ENCODE assay signal across 8 cellular contexts in the genomic region with DNA sequence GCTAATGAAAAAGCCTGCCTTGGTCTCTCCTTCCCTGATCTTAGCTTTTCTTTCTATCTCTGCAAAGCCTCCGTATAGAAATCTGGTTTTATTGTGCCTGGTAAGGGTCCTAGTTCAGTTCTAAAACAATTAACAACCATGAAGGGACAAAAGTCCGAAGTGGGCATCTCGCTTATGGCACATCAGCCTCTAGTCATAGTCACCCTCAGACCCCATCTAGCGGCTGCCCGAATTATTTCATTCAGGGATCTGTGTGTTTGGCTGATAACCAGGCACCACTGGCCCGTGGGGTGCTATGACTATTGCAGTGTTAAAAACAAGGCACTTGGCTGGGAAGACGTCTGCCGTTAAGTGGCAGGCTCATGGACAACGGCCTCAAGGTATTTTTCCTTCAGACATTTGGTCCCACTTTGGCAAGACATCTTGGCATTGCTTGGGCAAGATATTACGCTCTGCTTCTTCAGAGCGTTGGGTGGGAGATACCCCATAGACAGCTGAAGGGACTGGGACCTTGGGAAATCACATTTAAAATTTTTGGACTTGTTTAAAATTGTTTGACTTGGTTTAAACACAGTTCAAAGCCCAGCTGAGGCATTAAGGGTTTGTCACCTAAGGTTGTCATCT.
A peak's percentile ranks its signal among the peaks of the same experiment; 100 is the strongest.
DNase-seq lines count a peak whose midpoint lies in the region; ATAC-seq, FAIRE-seq and TF ChIP-seq lines count a peak whose summit lies in the region.

No MANE protein-coding gene starts in this region.

- POLR2A ChIA-PET in H1 (lab: Charles Lee; ENCODE audit: partially characterized antibody): interaction anchor here (0.9 kb wide), 1 partner anchor 33 kb away, joined by 3 read pairs; no protein-coding TSS in a partner anchor

- CTCF ChIA-PET in H1 (lab: Charles Lee; ENCODE audit: partially characterized antibody): interaction anchor here (0.7 to 12.2 kb wide), 17 partner anchors 15 to 388 kb away, joined by 3 to 231 read pairs (median 4); no protein-coding TSS in a partner anchor

- no peak overlapping the region for H2BK120ac ChIP-seq in H1 (replicated peaks; ENCODE audit: low read depth, low read length)

- no peaks in the 10 kb centered on the region for H3K9me3 Mint-ChIP-seq in CD14-positive monocyte

- peaks cover 0 to 5% (median 3%) of the 10 kb centered on the region in 4 experiments; a peak in 5 of 7 replicates for H3K4me1 ChIP-seq in H1 (replicated peaks in 1 of 4; ENCODE audit: control insufficient read depth in 3 of 4, insufficient read depth in 4 of 4, low read length in 3 of 4)

- H3K27me3 ChIP-seq in H1 (replicated peaks in 1 of 4; ENCODE audit: control insufficient read depth in 3 of 4, extremely low read depth in 1 of 4, insufficient read depth in 3 of 4, low read length in 3 of 4): no peaks in the 10 kb centered on the region

- H4K91ac ChIP-seq in H1 (replicated peaks; ENCODE audit: insufficient read length, low read length): no peak overlapping the region

- H3K23ac ChIP-seq in H1 (ENCODE audit: insufficient read length): no peak overlapping the region

- no peaks in the 10 kb centered on the region for H3K23me2 ChIP-seq in H1 (ENCODE audit: low read depth, low read length)

- DNase-seq in CD14-positive monocyte (ENCODE audit: low spot score) (no peak), NCI-H526 treated with DMSO at 0.1 percent for 48 hours (lab: John Stamatoyannopoulos, UW) (peak; percentile 11), H1 (ENCODE audit: low read depth in 1 of 2, low spot score in 2 of 2) (peak in 1 of 2 experiments; percentile 78), middle frontal gyrus (ENCODE audit: extremely low spot score, low spot score) (peak; percentile 56)
- peak; percentile 26 to 30 for DNase-seq in activated CD4-positive, alpha-beta T cell treated with anti-CD3 and anti-CD28 coated beads, Interleukin-2, amount 50 U/mL, for 24 hours (ENCODE audit: low read depth in 1 of 2, low spot score in 1 of 2)
- DNase-seq in stimulated activated CD8-positive, alpha-beta memory T cell treated with anti-CD3 and anti-CD28 coated beads, Interleukin-4, amount 100 ng/mL, for 48 hours: peak; percentile 76

- H3K14ac ChIP-seq in H1 (ENCODE audit: insufficient read length): no peak overlapping the region

- peak; percentile 70 for TF ChIP-seq CTCF in CD14-positive monocyte (IDR thresholded peaks at IDR 0.05)
- peak; percentile 62 to 78 (median 76) for TF ChIP-seq CTCF in H1 (IDR thresholded peaks at IDR 0.05; ENCODE audit: control extremely low read depth in 1 of 3, insufficient read depth in 1 of 3, low read depth in 1 of 3, low read length in 3 of 3)

- H3K27ac Mint-ChIP-seq in CD14-positive monocyte: no peak overlapping the region

- no peak for TF ChIP-seq POLR2A in H1 (IDR thresholded peaks at IDR 0.05; ENCODE audit: control extremely low read depth in 1 of 2, low read depth in 2 of 2, low read length in 2 of 2)

- H3K27ac ChIP-seq in H1 (ENCODE audit: low read depth, low read length): no peak overlapping the region

- no peak overlapping the region for H2BK5ac ChIP-seq in H1 (ENCODE audit: low read depth, low read length)

- intact Hi-C loops in CD14-positive monocyte (cut with micrococcal nuclease): loop anchor here in 1 of 2 donors (10.0 kb wide), 1 partner anchor 394 kb away; no protein-coding TSS in a partner anchor

- peak overlapping the region in 1 of 2 donors; percentile 43 for H3K4me3 Mint-ChIP-seq in CD14-positive monocyte

- no peaks in the 10 kb centered on the region for H4K20me1 ChIP-seq in H1 (replicated peaks in 1 of 2; ENCODE audit: control insufficient read depth in 1 of 2, insufficient read depth in 2 of 2, low read length in 2 of 2)

- peak; percentile 63 for FAIRE-seq in H1 (lab: Jason Lieb, UNC)

- no peak overlapping the region for H3K4ac ChIP-seq in H1 (replicated peaks; ENCODE audit: insufficient read length, low read depth, low read length)

- ATAC-seq in GM19043 (IDR thresholded peaks at IDR 0.05; ENCODE audit: low read depth, unreplicated experiment) (peak; percentile 74), HG03342 (IDR thresholded peaks at IDR 0.05; ENCODE audit: unreplicated experiment) (peak; percentile 93)

- no peaks in the 10 kb centered on the region for H3K79me2 ChIP-seq in H1 (ENCODE audit: control insufficient read depth in 1 of 2, insufficient read depth in 2 of 2, low read length in 2 of 2)

- no peak overlapping the region for H4K5ac ChIP-seq in H1 (ENCODE audit: insufficient read length, low read depth, low read length)

- H3K18ac ChIP-seq in H1 (ENCODE audit: extremely low read depth, low read length): no peak overlapping the region

- no peak overlapping the region for H2AFZ ChIP-seq in H1 (ENCODE audit: low read length)

- WGBS in H1 (ENCODE audit: extremely low coverage in 1 of 2, insufficient coverage in 1 of 2, insufficient read length in 1 of 2, insufficient replicate concordance in 2 of 2, low coverage in 1 of 2, low lambda C conversion rate in 2 of 2, missing lambda C conversion rate in 1 of 2), 2 experiments: 45% methylated on average over 11 of the region's 11 CpGs; no CpG with 5 or more reads in 1 of the 2 experiments

- no peak overlapping the region for H3K4me2 ChIP-seq in H1 (ENCODE audit: insufficient read depth in 1 of 2, low read depth in 2 of 2, low read length in 2 of 2)

- H3K36me3 ChIP-seq in H1 (ENCODE audit: control insufficient read depth in 2 of 4, insufficient read depth in 4 of 4, low read length in 3 of 4): no peaks in the 10 kb centered on the region

- TF ChIP-seq RAD21 in H1 (IDR thresholded peaks at IDR 0.05 in 1 of 2, conservative IDR thresholded peaks at IDR 0.05 in 1 of 2; ENCODE audit: low read depth in 2 of 2, low read length in 2 of 2): peak; percentile 60 to 79

- no peak for TF ChIP-seq EP300 in H1 (IDR thresholded peaks at IDR 0.05; ENCODE audit: borderline replicate concordance in 1 of 2, low read depth in 2 of 2, low read length in 2 of 2)

- no peak overlapping the region for H3K9ac ChIP-seq in H1 (replicated peaks in 1 of 4; ENCODE audit: extremely low read depth in 1 of 4, low read depth in 3 of 4, low read length in 3 of 4)

- no peak overlapping the region for H3K56ac ChIP-seq in H1 (replicated peaks; ENCODE audit: insufficient read length, low read depth, low read length)

- H2AK5ac ChIP-seq in H1 (ENCODE audit: low read depth, low read length): no peak overlapping the region

- no peak overlapping the region for H2BK20ac ChIP-seq in H1 (ENCODE audit: low read length)

- H4K8ac ChIP-seq in H1 (ENCODE audit: extremely low read depth, insufficient read depth, low read length): no peak overlapping the region

- H3K9me3 ChIP-seq in H1 (ENCODE audit: insufficient read depth in 2 of 2, low read depth in 1 of 2, low read length in 1 of 2): no peaks in the 10 kb centered on the region

- H3K4me1 Mint-ChIP-seq in CD14-positive monocyte: peaks cover 4% of the 10 kb centered on the region

- peaks cover 10 to 17% (median 13%) of the 10 kb centered on the region in 3 donors for H3K27me3 Mint-ChIP-seq in CD14-positive monocyte (ENCODE audit: low read depth in 3 of 3)

- no peak overlapping the region for H2BK12ac ChIP-seq in H1 (ENCODE audit: low read depth, low read length)

- H3K79me1 ChIP-seq in H1 (ENCODE audit: low read depth, low read length): no peaks in the 10 kb centered on the region

- no peak overlapping the region for H2BK15ac ChIP-seq in H1 (ENCODE audit: low read length)

- no peaks in the 10 kb centered on the region for H3K36me3 Mint-ChIP-seq in CD14-positive monocyte

- H3K4me3 ChIP-seq in H1 (ENCODE audit: extremely low read depth in 1 of 4, insufficient read depth in 2 of 4, low read depth in 3 of 4, low read length in 4 of 4): no peak overlapping the region

TF ChIP-seq in H1, 55 proteins besides CTCF, POLR2A, EP300 and RAD21:
- TF ChIP-seq KDM1A (IDR thresholded peaks at IDR 0.05; ENCODE audit: borderline replicate concordance, low read length) (0 out of 2 replicates have a peak, but pooled peaks have one; percentile 48), YY1 (IDR thresholded peaks at IDR 0.05; ENCODE audit: low read depth, low read length) (0 out of 2 replicates have a peak, but pooled peaks have one; percentile 18), JUN (IDR thresholded peaks at IDR 0.05; ENCODE audit: low read depth, low read length) (no peak), JUND (IDR thresholded peaks at IDR 0.05; ENCODE audit: low read length) (0 out of 2 replicates have a peak, but pooled peaks have one; percentile 6)
